9 cellular contexts compared by ENCODE assay signal in genomic region chr2:217610411-217610814, GRCh38.
DNase-seq lines count a peak whose midpoint lies in the region; ATAC-seq and TF ChIP-seq lines count a peak whose summit lies in the region.
"Had no signal": no experiment of that assay in that cellular context is flagged by ENCODE, and none has a peak within 500 bp of the region (broad histone marks: within the 10 kb centered on the region; RNA-seq: fewer than 3 reads in every experiment).

No MANE protein-coding gene starts in this region.

- intact Hi-C loops in left colon (cut with DNase I, micrococcal nuclease) = no loop called here

- H3K36me3 ChIP-seq in H7 (replicated peaks; ENCODE audit: control insufficient read depth, insufficient read depth, low read length) (no peaks in the 10 kb centered on the region), tibial nerve (no peaks in the 10 kb centered on the region)

- no peaks in the 10 kb centered on the region for H3K9me3 ChIP-seq in tibial nerve

- no peak for TF ChIP-seq POLR2A in tibial nerve (IDR thresholded peaks at IDR 0.05)

- no peak overlapping the region for H3K27ac ChIP-seq in tibial nerve

- H3K9me3 Mint-ChIP-seq in progenitor cell of endocrine pancreas (ENCODE audit: low read depth) = no peaks in the 10 kb centered on the region
- H3K9me3 Mint-ChIP-seq in endothelial cell (ENCODE audit: unreplicated experiment) = no peaks in the 10 kb centered on the region

- TF ChIP-seq EP300 in tibial nerve (IDR thresholded peaks at IDR 0.05) = no peak

- H3K4me1 ChIP-seq in tibial nerve = peaks cover 0 to 11% (median 0%) of the 10 kb centered on the region in 4 donors

- H3K4me1 Mint-ChIP-seq in progenitor cell of endocrine pancreas (ENCODE audit: low read depth) (peaks cover 19% of the 10 kb centered on the region), endothelial cell (ENCODE audit: unreplicated experiment) (peaks cover 20% of the 10 kb centered on the region)

- DNase-seq in GM10248 (ENCODE audit: extremely low spot score) (peak; percentile 35), NCI-H1417 treated with DMSO at 0.1 percent for 48 hours (lab: John Stamatoyannopoulos, UW) (peak; percentile 86), activated T-cell treated with anti-CD3 and anti-CD28 coated beads for 4 hours (peak; percentile 28), progenitor cell of endocrine pancreas (ENCODE audit: low spot score, unreplicated experiment) (no peak), endothelial cell (ENCODE audit: low spot score) (no peak), H7 (no peak), left colon (no peak), tibial nerve (ENCODE audit: low spot score in 2 of 2) (no peak)

- no peaks in the 10 kb centered on the region for H3K27me3 ChIP-seq in H7 (ENCODE audit: control insufficient read depth, insufficient read depth, low read length)
- H3K27me3 ChIP-seq in tibial nerve = no peaks in the 10 kb centered on the region

- H3K4me3 ChIP-seq in H7 (ENCODE audit: insufficient read depth, low read depth, low read length) = no peak overlapping the region
- no peak overlapping the region for H3K4me3 ChIP-seq in tibial nerve
- H3K4me3 ChIP-seq: lung had no signal

- ATAC-seq in left colon = no peak

- CTCF ChIA-PET in GM10248 (lab: Yijun Ruan, JAX) = interaction anchor here (1.6 to 2.1 kb wide), 3 partner anchors 9 to 40 kb away, joined by 3 to 8 read pairs (median 7); no protein-coding TSS in a partner anchor

- H3K27me3 Mint-ChIP-seq in progenitor cell of endocrine pancreas (peaks cover 3% of the 10 kb centered on the region), endothelial cell (ENCODE audit: unreplicated experiment) (no peaks in the 10 kb centered on the region)

- H3K36me3 Mint-ChIP-seq in progenitor cell of endocrine pancreas (ENCODE audit: insufficient read depth) = no peaks in the 10 kb centered on the region
- H3K36me3 Mint-ChIP-seq in endothelial cell (ENCODE audit: low read depth, unreplicated experiment) = peaks cover 4% of the 10 kb centered on the region

- TF ChIP-seq CTCF in GM10248 (IDR thresholded peaks at IDR 0.05; ENCODE audit: control extremely low read depth, extremely low read depth, low read depth, missing control alignments) (no peak), progenitor cell of endocrine pancreas (IDR thresholded peaks at IDR 0.05; ENCODE audit: unreplicated experiment) (no peak), endothelial cell (IDR thresholded peaks at IDR 0.05; ENCODE audit: unreplicated experiment) (no peak), tibial nerve (IDR thresholded peaks at IDR 0.05) (no peak)

- H3K4me3 Mint-ChIP-seq in progenitor cell of endocrine pancreas (ENCODE audit: low read depth) = no peak overlapping the region
- no peak overlapping the region for H3K4me3 Mint-ChIP-seq in endothelial cell (ENCODE audit: unreplicated experiment)

- H3K27ac Mint-ChIP-seq in progenitor cell of endocrine pancreas (peak overlapping the region; percentile 28), endothelial cell (ENCODE audit: unreplicated experiment) (no peak overlapping the region)

- POLR2A ChIA-PET in GM10248 (lab: Yijun Ruan, JAX) = interaction anchor here (0.6 kb wide), 1 partner anchor 457 kb away, joined by 5 read pairs; no protein-coding TSS in a partner anchor

- 69 to 72% methylated on average over 6 of the region's 6 CpGs for WGBS in tibial nerve, 2 donors

Comparison
In these comparisons a context has a peak if more than half of its experiments do, and no peak if none do; other contexts are left out.
1. DNase-seq: peak in GM10248 (single experiment), NCI-H1417 treated with DMSO at 0.1 percent for 48 hours (single experiment) and activated T-cell treated with anti-CD3 and anti-CD28 coated beads for 4 hours (single experiment); none in progenitor cell of endocrine pancreas (single experiment), endothelial cell (single experiment), H7 (single experiment), left colon (0 of 2) and tibial nerve (0 of 2).